3 cellular contexts compared by ENCODE assay signal in genomic region chr7:6727581-6728127, GRCh38. TPM values are rescaled to one million over a fixed set of nuclear protein-coding genes. Genes with fewer than 3 reads are reported as not detected.
"Had no signal": no experiment of that assay in that cellular context is flagged by ENCODE, and none has a peak within 500 bp of the region (broad histone marks: within the 10 kb centered on the region; RNA-seq: fewer than 3 reads in every experiment).

No MANE protein-coding gene starts in this region.

RNA-seq across cellular contexts. Expression of gene RSPH10B2, which starts 26.2 kb away (rescaled TPM):
- total RNA-seq: heart left ventricle, hepatocyte had no signal
- polyA plus RNA-seq: heart left ventricle; hepatocyte; naive thymus-derived CD8-positive, alpha-beta T cell had no signal
